Comparison of ENCODE assay signal across 20 cellular contexts in genomic region chr2:38736035-38736320, GRCh38. TPM values are rescaled to one million over a fixed set of nuclear protein-coding genes. Genes with fewer than 3 reads are reported as not detected.
DNase-seq lines count a peak whose midpoint lies in the region; ATAC-seq, FAIRE-seq and TF ChIP-seq lines count a peak whose summit lies in the region.
"Had no signal": no experiment of that assay in that cellular context is flagged by ENCODE, and none has a peak within 500 bp of the region (broad histone marks: within the 10 kb centered on the region; RNA-seq: fewer than 3 reads in every experiment).

No MANE protein-coding gene starts in this region.

- TF ChIP-seq POLR2A in HepG2 (IDR thresholded peaks at IDR 0.05; ENCODE audit: insufficient read depth in 1 of 2, low read depth in 2 of 2, low read length in 2 of 2) = no peak

- TF ChIP-seq EP300 in HepG2 (IDR thresholded peaks at IDR 0.05; ENCODE audit: low read depth in 2 of 2, low read length in 2 of 2) (no peak), HepG2 (CRISPR knock-in tag; IDR thresholded peaks at IDR 0.05; ENCODE audit: borderline replicate concordance) (no peak)

- H3K4me1 ChIP-seq in liver (ENCODE audit: control insufficient read depth in 4 of 4, insufficient read depth in 4 of 4, low read length in 3 of 4) = peaks cover 17 to 36% (median 28%) of the 10 kb centered on the region in 4 donors
- peaks cover 56% of the 10 kb centered on the region for H3K4me1 ChIP-seq in HepG2 (ENCODE audit: insufficient read depth, low read length)

- FAIRE-seq in HepG2 (lab: Jason Lieb, UNC) = no peak
- FAIRE-seq: colon had no signal

- CTCF ChIA-PET in HepG2 (lab: Yijun Ruan, JAX; ENCODE audit: low intra/inter-chr PET ratio, low total read pairs) = no interaction called here

- no peak for DNase-seq in T-helper 1 cell
- DNase-seq in HepG2 (ENCODE audit: low spot score) = no peak
- DNase-seq in mesothelial cell of epicardium (ENCODE audit: low spot score in 2 of 2, unreplicated experiment in 2 of 2) = no peak
- DNase-seq: activated CD4-positive, alpha-beta T cell treated with anti-CD3 and anti-CD28 coated beads, Interleukin-2, amount 50 U/mL, for 4 hours; AML-193; DND-41; glutamatergic neuron; KG1; left cardiac atrium; NCI-H187; NCI-H2227 treated with DMSO at 0.1 percent for 48 hours; SIG-M5 had no signal

- intact Hi-C loops in HepG2 (cut with micrococcal nuclease; ENCODE audit: unreplicated experiment) = loop anchor here (10.0 kb wide), 1 partner anchor 361 kb away; the partner anchor contains the start of gene ATL2

- no peaks in the 10 kb centered on the region for H3K4me1 Mint-ChIP-seq in T-helper 1 cell treated with Interleukin-12 subunit alpha and Interleukin-12 subunit beta and Interleukin-4 antibody, amounts not matched to agents 30 μg/mL and 1 μg/mL, for 36 hours (ENCODE audit: low read depth)
- H3K4me1 Mint-ChIP-seq in mesothelial cell of epicardium = peaks cover 21% of the 10 kb centered on the region

- ATAC-seq in HepG2 (no peak), HG02642 (IDR thresholded peaks at IDR 0.05; ENCODE audit: poor library complexity, unreplicated experiment) (no peak), GM18511 (IDR thresholded peaks at IDR 0.05; ENCODE audit: unreplicated experiment) (no peak), HG02884 (IDR thresholded peaks at IDR 0.05; ENCODE audit: unreplicated experiment) (no peak)

- no peaks in the 10 kb centered on the region for H3K9me3 ChIP-seq in liver (ENCODE audit: control insufficient read depth in 4 of 4, low read length in 3 of 4)
- H3K9me3 ChIP-seq in HepG2 (ENCODE audit: low read length) = no peaks in the 10 kb centered on the region

- H3K27ac Mint-ChIP-seq in T-helper 1 cell treated with Interleukin-12 subunit alpha and Interleukin-12 subunit beta and Interleukin-4 antibody, amounts not matched to agents 30 μg/mL and 1 μg/mL, for 36 hours = peak overlapping the region; percentile 57
- H3K27ac Mint-ChIP-seq in mesothelial cell of epicardium = peak overlapping the region; percentile 94

- no peak overlapping the region for H2AFZ ChIP-seq in HepG2 (ENCODE audit: low read length)

- H3K9me3 Mint-ChIP-seq in T-helper 1 cell treated with Interleukin-12 subunit alpha and Interleukin-12 subunit beta and Interleukin-4 antibody, amounts not matched to agents 30 μg/mL and 1 μg/mL, for 36 hours = no peaks in the 10 kb centered on the region
- peaks cover 9% of the 10 kb centered on the region for H3K9me3 Mint-ChIP-seq in mesothelial cell of epicardium
- H3K9me3 Mint-ChIP-seq: stimulated activated naive CD8-positive, alpha-beta T cell treated with anti-CD3 and anti-CD28 coated beads, Interleukin-15, Interleukin-2, amounts not matched to agents 100 ng/mL and 50 ng/mL, for 24 hours had no signal

- no peaks in the 10 kb centered on the region for H3K27me3 Mint-ChIP-seq in T-helper 1 cell treated with Interleukin-12 subunit alpha and Interleukin-12 subunit beta and Interleukin-4 antibody, amounts not matched to agents 30 μg/mL and 1 μg/mL, for 36 hours (ENCODE audit: low read depth)
- no peaks in the 10 kb centered on the region for H3K27me3 Mint-ChIP-seq in mesothelial cell of epicardium (ENCODE audit: low read depth)
- H3K27me3 Mint-ChIP-seq: stimulated activated naive CD8-positive, alpha-beta T cell treated with anti-CD3 and anti-CD28 coated beads, Interleukin-15, Interleukin-2, amounts not matched to agents 100 ng/mL and 50 ng/mL, for 24 hours had no signal

- H4K20me1 ChIP-seq in HepG2 (ENCODE audit: insufficient read depth, low read length) = no peaks in the 10 kb centered on the region; the same call in 1 of the 2 replicates

- TF ChIP-seq RAD21 in liver (IDR thresholded peaks at IDR 0.05) = no peak
- no peak for TF ChIP-seq RAD21 in HepG2 (CRISPR knock-in tag; IDR thresholded peaks at IDR 0.05)

- no peaks in the 10 kb centered on the region for H3K79me2 ChIP-seq in HepG2 (ENCODE audit: insufficient read depth, low read length)

- H3K27me3 ChIP-seq in liver (ENCODE audit: control insufficient read depth in 4 of 4, insufficient read depth in 4 of 4, low read length in 3 of 4) (no peaks in the 10 kb centered on the region), HepG2 (ENCODE audit: control insufficient read depth in 1 of 2, insufficient read depth in 2 of 2, low read length in 2 of 2) (no peaks in the 10 kb centered on the region)

- POLR2A ChIA-PET in HepG2 (lab: Yijun Ruan, JAX) = interaction anchor here (0.7 to 5.5 kb wide), 2 partner anchors 15 to 64 kb away, joined by 3 to 92 read pairs; partner anchors contain the start of gene SRSF7

- in situ Hi-C loops in HepG2 (cut with HindIII; ENCODE audit: extremely low pct_ligation_motif_present, low pct_unique_long_range_greater_than_20kb) = loop anchor here (5.0 to 25.0 kb wide), 2 partner anchors 199 to 424 kb away; no protein-coding TSS in a partner anchor

- peaks cover 34% of the 10 kb centered on the region for H3K36me3 Mint-ChIP-seq in T-helper 1 cell treated with Interleukin-12 subunit alpha and Interleukin-12 subunit beta and Interleukin-4 antibody, amounts not matched to agents 30 μg/mL and 1 μg/mL, for 36 hours (ENCODE audit: low read depth)
- peaks cover 38% of the 10 kb centered on the region for H3K36me3 Mint-ChIP-seq in mesothelial cell of epicardium

- H3K4me3 ChIP-seq in liver (ENCODE audit: low read depth in 1 of 3, low read length in 3 of 3) (no peak overlapping the region), HepG2 (replicated peaks in 1 of 3; ENCODE audit: insufficient read depth in 1 of 3, low read depth in 2 of 3, low read length in 3 of 3) (no peak overlapping the region)

- WGBS in liver = 84% methylated on average over 4 of the region's 4 CpGs
- WGBS in HepG2 (ENCODE audit: low lambda C conversion rate) = 72% methylated on average over 4 of the region's 4 CpGs

- TF ChIP-seq CTCF in liver (IDR thresholded peaks at IDR 0.05; ENCODE audit: low read depth, low read length, missing input control) (no peak), HepG2 (CRISPR knock-in tag; IDR thresholded peaks at IDR 0.05) (no peak), mesothelial cell of epicardium (IDR thresholded peaks at IDR 0.05; ENCODE audit: unreplicated experiment) (no peak)

- H3K4me2 ChIP-seq in HepG2 (ENCODE audit: low read depth, low read length) = no peak overlapping the region

- peak overlapping the region; percentile 26 to 48 for H3K27ac ChIP-seq in liver (ENCODE audit: low read depth in 1 of 2, low read length in 2 of 2)
- no peak overlapping the region for H3K27ac ChIP-seq in HepG2 (ENCODE audit: extremely low read length, insufficient read depth, low read length)
- H3K27ac ChIP-seq: 22Rv1 had no signal

- no peak overlapping the region for H3K4me3 Mint-ChIP-seq in T-helper 1 cell treated with Interleukin-12 subunit alpha and Interleukin-12 subunit beta and Interleukin-4 antibody, amounts not matched to agents 30 μg/mL and 1 μg/mL, for 36 hours
- no peak overlapping the region for H3K4me3 Mint-ChIP-seq in mesothelial cell of epicardium
- H3K4me3 Mint-ChIP-seq: stimulated activated naive CD8-positive, alpha-beta T cell treated with anti-CD3 and anti-CD28 coated beads, Interleukin-15, Interleukin-2, amounts not matched to agents 100 ng/mL and 50 ng/mL, for 24 hours had no signal

- peaks cover 0 to 12% (median 5%) of the 10 kb centered on the region in 4 donors for H3K36me3 ChIP-seq in liver (ENCODE audit: control insufficient read depth in 4 of 4, insufficient read depth in 3 of 4, low read depth in 1 of 4, low read length in 3 of 4)
- peaks cover 12 to 25% of the 10 kb centered on the region in 2 experiments for H3K36me3 ChIP-seq in HepG2 (replicated peaks in 1 of 2; ENCODE audit: control insufficient read depth in 1 of 2, insufficient read depth in 2 of 2, low read length in 2 of 2)

- H3K9ac ChIP-seq in liver (ENCODE audit: low read depth in 1 of 2, low read length in 2 of 2) (no peak overlapping the region), HepG2 (ENCODE audit: insufficient read depth, low read depth, low read length) (no peak overlapping the region)

- no TSS peak for BruUV-seq in HepG2 (replicated peaks; lab: Mats Ljungman, UMichigan)

RNA-seq across cellular contexts. Expression of gene SRSF7, which starts 15.2 kb away (rescaled TPM):
- total RNA-seq in liver (10 to 100 TPM; 63.4 to 66.9 TPM), HepG2 (2016; rRNA removed; fragmentation: Illumina TruSeq; extraction: Trizol) (275 and 377 TPM in 2 replicates), mesothelial cell of epicardium (185 to 189 TPM (median 187 TPM) in 3 replicates)
- polyA plus RNA-seq in liver (100 to 1,000 TPM in 1 of 2 donors, 10 to 100 TPM in 1; 49.8 to 111 TPM), HepG2 (2011; rRNA removed) (154 and 172 TPM in 2 replicates)
- total RNA-seq in HepG2 (2016; cell fraction: cytosol; rRNA removed; fragmentation: Illumina TruSeq; extraction: Trizol; ENCODE audit: low read depth) = 67.2 and 80.5 TPM in 2 replicates
- 285 and 392 TPM in 2 replicates for total RNA-seq in HepG2 (2016; cell fraction: insoluble cytoplasmic fraction; rRNA removed; fragmentation: Illumina TruSeq; extraction: Trizol)
- 77.6 and 84.5 TPM in 2 replicates for total RNA-seq in HepG2 (2016; cell fraction: membrane; rRNA removed; fragmentation: Illumina TruSeq; extraction: Trizol)
- total RNA-seq in HepG2 (2016; cell fraction: nucleus; rRNA removed; fragmentation: Illumina TruSeq; extraction: Trizol) = 186 and 191 TPM in 2 replicates
- 76.4 and 98.0 TPM in 2 replicates for polyA plus RNA-seq in HepG2 (2011; cell fraction: cytosol; rRNA removed)
- polyA plus RNA-seq in HepG2 (2011; cell fraction: nucleus; rRNA removed) = 231 and 316 TPM in 2 replicates
- 106 and 123 TPM in 2 replicates for polyA plus RNA-seq in HepG2 (2012)
- polyA plus RNA-seq in HepG2 (2016; cell fraction: cytosol; fragmentation: Illumina TruSeq; extraction: Trizol; ENCODE audit: low read depth) = 48.7 and 55.5 TPM in 2 replicates
- 378 and 417 TPM in 2 replicates for polyA plus RNA-seq in HepG2 (2016; cell fraction: insoluble cytoplasmic fraction; fragmentation: Illumina TruSeq; extraction: Trizol; ENCODE audit: low read depth)
- polyA plus RNA-seq in HepG2 (2016; cell fraction: membrane; fragmentation: Illumina TruSeq; extraction: Trizol; ENCODE audit: low read depth) = 45.0 and 50.4 TPM in 2 replicates
- 359 and 362 TPM in 2 replicates for polyA plus RNA-seq in HepG2 (2016; cell fraction: nucleus; fragmentation: Illumina TruSeq; extraction: Trizol; ENCODE audit: insufficient read depth, low read depth)
- 67.1 and 233 TPM in 2 replicates for polyA minus RNA-seq in HepG2 (2011; rRNA and poly(A)+ RNA removed; ENCODE audit: low replicate concordance)
- 41.8 and 45.7 TPM in 2 replicates for polyA minus RNA-seq in HepG2 (2011; cell fraction: cytosol; rRNA and poly(A)+ RNA removed)
- polyA minus RNA-seq in HepG2 (2011; cell fraction: nucleus; rRNA and poly(A)+ RNA removed) = 175 and 230 TPM in 2 replicates

RNA-seq across cellular contexts. Expression of gene GEMIN6, which starts 42.0 kb away (rescaled TPM):
- total RNA-seq in liver = 1 to 10 TPM; 4.5 to 6.3 TPM
- polyA plus RNA-seq in liver = 10 to 100 TPM in 1 of 2 donors, 1 to 10 TPM in 1; 5.0 to 13.9 TPM
- 43.2 and 62.7 TPM in 2 replicates for total RNA-seq in HepG2 (2016; rRNA removed; fragmentation: Illumina TruSeq; extraction: Trizol)
- total RNA-seq in HepG2 (2016; cell fraction: cytosol; rRNA removed; fragmentation: Illumina TruSeq; extraction: Trizol; ENCODE audit: low read depth) = 12.7 and 14.8 TPM in 2 replicates
- total RNA-seq in HepG2 (2016; cell fraction: insoluble cytoplasmic fraction; rRNA removed; fragmentation: Illumina TruSeq; extraction: Trizol) = 46.9 and 68.8 TPM in 2 replicates
- 27.5 and 31.0 TPM in 2 replicates for total RNA-seq in HepG2 (2016; cell fraction: membrane; rRNA removed; fragmentation: Illumina TruSeq; extraction: Trizol)
- 11.9 and 15.9 TPM in 2 replicates for total RNA-seq in HepG2 (2016; cell fraction: nucleus; rRNA removed; fragmentation: Illumina TruSeq; extraction: Trizol)
- 13.0 and 14.4 TPM in 2 replicates for polyA plus RNA-seq in HepG2 (2011; rRNA removed)
- polyA plus RNA-seq in HepG2 (2011; cell fraction: cytosol; rRNA removed) = 7.9 and 12.4 TPM in 2 replicates
- polyA plus RNA-seq in HepG2 (2011; cell fraction: nucleus; rRNA removed) = 1.6 and 3.7 TPM in 2 replicates
- polyA plus RNA-seq in HepG2 (2012) = 15.2 and 30.2 TPM in 2 replicates
- 12.3 and 13.5 TPM in 2 replicates for polyA plus RNA-seq in HepG2 (2016; cell fraction: cytosol; fragmentation: Illumina TruSeq; extraction: Trizol; ENCODE audit: low read depth)
- 58.6 and 61.6 TPM in 2 replicates for polyA plus RNA-seq in HepG2 (2016; cell fraction: insoluble cytoplasmic fraction; fragmentation: Illumina TruSeq; extraction: Trizol; ENCODE audit: low read depth)
- polyA plus RNA-seq in HepG2 (2016; cell fraction: membrane; fragmentation: Illumina TruSeq; extraction: Trizol; ENCODE audit: low read depth) = 18.4 and 19.5 TPM in 2 replicates
- polyA plus RNA-seq in HepG2 (2016; cell fraction: nucleus; fragmentation: Illumina TruSeq; extraction: Trizol; ENCODE audit: insufficient read depth, low read depth) = 23.2 and 25.7 TPM in 2 replicates
- polyA minus RNA-seq in HepG2 (2011; rRNA and poly(A)+ RNA removed; ENCODE audit: low replicate concordance) = 2.1 and 7.0 TPM in 2 replicates
- polyA minus RNA-seq in HepG2 (2011; cell fraction: cytosol; rRNA and poly(A)+ RNA removed) = 6.2 and 8.2 TPM in 2 replicates
- 1.7 and 2.9 TPM in 2 replicates for polyA minus RNA-seq in HepG2 (2011; cell fraction: nucleus; rRNA and poly(A)+ RNA removed)
- 12.0 to 13.0 TPM (median 12.0 TPM) in 3 replicates for total RNA-seq in mesothelial cell of epicardium
